Comparison of ENCODE assay signal across 28 cellular contexts in the genomic region with DNA sequence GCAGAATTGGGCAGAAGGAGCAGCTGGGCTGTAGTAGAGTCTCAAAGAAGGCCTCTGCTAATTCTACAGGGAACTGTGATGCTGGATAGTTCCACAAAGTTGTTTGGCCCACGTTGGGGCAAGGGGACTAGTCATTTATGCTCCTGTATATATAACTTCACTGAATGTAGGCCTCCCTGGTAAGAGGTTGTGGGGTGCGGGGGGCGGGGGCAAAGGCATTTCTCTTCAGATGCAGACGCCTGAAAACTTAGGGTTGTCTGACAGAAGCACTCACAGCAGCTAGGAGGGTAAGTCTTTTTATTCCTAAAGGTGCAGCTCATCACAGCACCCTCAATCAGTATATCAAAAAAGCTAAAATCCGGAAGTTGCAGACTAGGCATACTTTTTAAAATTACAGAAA.
"Had no signal": no experiment of that assay in that cellular context is flagged by ENCODE, and none has a peak within 500 bp of the region (broad histone marks: within the 10 kb centered on the region; RNA-seq: fewer than 3 reads in every experiment).

No MANE protein-coding gene starts in this region.

- H3K36me3 ChIP-seq: brain microvascular endothelial cell, WERI-Rb-1 had no signal

- DNase-seq: activated CD4-positive, alpha-beta T cell treated with anti-CD3 and anti-CD28 coated beads, Interleukin-2, amount 10 ng/mL, durations not matched to agents 24 days and 14 days; activated CD4-positive, alpha-beta T cell treated with anti-CD3 and anti-CD28 coated beads, Interleukin-2, amount 50 U/mL, for 4 hours; activated CD8-positive, alpha-beta T cell treated with anti-CD3 and anti-CD28 coated beads for 36 hours; activated effector memory CD4-positive, alpha-beta T cell treated with anti-CD3 and anti-CD28 coated beads, Interleukin-2, amount 50 U/mL, for 16 hours; activated naive CD4-positive, alpha-beta T cell; activated naive CD4-positive, alpha-beta T cell treated with anti-CD3 and anti-CD28 coated beads, Interleukin-2, amount 50 U/mL, for 16 hours; activated naive CD8-positive, alpha-beta T cell treated with anti-CD3 and anti-CD28 coated beads for 36 hours; activated T-cell treated with anti-CD3 and anti-CD28 coated beads, Interleukin-2, amount 50 U/mL, for 1 hour; activated T-cell treated with anti-CD3 and anti-CD28 coated beads, Interleukin-2, amount 50 U/mL, for 72 hours; amniotic stem cell; aorta; brain microvascular endothelial cell; central memory CD4-positive, alpha-beta T cell; NCI-H1048; NCI-H1105 treated with DMSO at 0.1 percent for 48 hours; NCI-H1436; NCI-H1694; NCI-H1930; NCI-H2081 treated with DMSO at 0.1 percent for 48 hours; NCI-H345; NCI-H510A; NCI-H526; NCI-H748 treated with DMSO at 0.1 percent for 48 hours; OCI-M1; Right ventricle myocardium superior; T1000; WERI-Rb-1 had no signal

- H3K27ac ChIP-seq: brain microvascular endothelial cell, WERI-Rb-1 had no signal

- H3K27me3 Mint-ChIP-seq: activated CD8-positive, alpha-beta T cell treated with anti-CD3 and anti-CD28 coated beads for 36 hours; activated naive CD8-positive, alpha-beta T cell treated with anti-CD3 and anti-CD28 coated beads for 36 hours had no signal

- H3K4me1 Mint-ChIP-seq: activated CD4-positive, alpha-beta T cell treated with anti-CD3 and anti-CD28 coated beads, Interleukin-2, amount 10 ng/mL, durations not matched to agents 24 days and 14 days; activated naive CD8-positive, alpha-beta T cell treated with anti-CD3 and anti-CD28 coated beads for 36 hours; activated T-helper 17 cell treated with anti-CD3 and anti-CD28 coated beads, Interleukin-2, amount 50 U/mL, for 72 hours had no signal

- ATAC-seq: activated CD8-positive, alpha-beta T cell treated with anti-CD3 and anti-CD28 coated beads for 36 hours; activated T-cell treated with anti-CD3 and anti-CD28 coated beads, Interleukin-2, amount 50 U/mL, for 72 hours; activated T-helper 17 cell treated with anti-CD3 and anti-CD28 coated beads, Interleukin-2, amount 50 U/mL, for 72 hours had no signal

- H3K4me3 Mint-ChIP-seq: activated CD4-positive, alpha-beta T cell treated with anti-CD3 and anti-CD28 coated beads, Interleukin-2, amount 10 ng/mL, durations not matched to agents 24 days and 14 days; activated CD8-positive, alpha-beta T cell treated with anti-CD3 and anti-CD28 coated beads for 36 hours; activated naive CD8-positive, alpha-beta T cell treated with anti-CD3 and anti-CD28 coated beads for 36 hours; activated T-cell treated with anti-CD3 and anti-CD28 coated beads, Interleukin-2, amount 50 U/mL, for 72 hours; activated T-helper 17 cell treated with anti-CD3 and anti-CD28 coated beads, Interleukin-2, amount 50 U/mL, for 72 hours had no signal

- H3K36me3 Mint-ChIP-seq: activated naive CD8-positive, alpha-beta T cell treated with anti-CD3 and anti-CD28 coated beads for 36 hours had no signal

- H3K27me3 ChIP-seq: brain microvascular endothelial cell had no signal

- H3K27ac Mint-ChIP-seq: activated CD4-positive, alpha-beta T cell treated with anti-CD3 and anti-CD28 coated beads, Interleukin-2, amount 10 ng/mL, durations not matched to agents 24 days and 14 days; activated CD8-positive, alpha-beta T cell treated with anti-CD3 and anti-CD28 coated beads for 36 hours; activated naive CD8-positive, alpha-beta T cell treated with anti-CD3 and anti-CD28 coated beads for 36 hours; activated T-cell treated with anti-CD3 and anti-CD28 coated beads, Interleukin-2, amount 50 U/mL, for 72 hours; activated T-helper 17 cell treated with anti-CD3 and anti-CD28 coated beads, Interleukin-2, amount 50 U/mL, for 72 hours had no signal
